8 cellular contexts compared by ENCODE assay signal in genomic region chr5:53481887-53482716, GRCh38. TPM values are rescaled to one million over a fixed set of nuclear protein-coding genes. Genes with fewer than 3 reads are reported as not detected.
DNase-seq lines count a peak whose midpoint lies in the region; TF ChIP-seq lines count a peak whose summit lies in the region.

No MANE protein-coding gene starts in this region.

- peaks cover 14% of the 10 kb centered on the region for H3K4me1 ChIP-seq in endodermal cell (ENCODE audit: control insufficient read depth, insufficient read depth, low read length)

- H3K27me3 Mint-ChIP-seq in HFFc6 (ENCODE audit: insufficient read depth): peaks cover 7% of the 10 kb centered on the region
- H3K27me3 Mint-ChIP-seq in endodermal cell (ENCODE audit: insufficient read depth): peaks cover 3% of the 10 kb centered on the region
- H3K27me3 Mint-ChIP-seq in mesothelial cell of epicardium (ENCODE audit: low read depth): peaks cover 59% of the 10 kb centered on the region

- H3K27ac ChIP-seq in endodermal cell (ENCODE audit: low read depth, low read length): peak overlapping the region; percentile 69

- H3K27me3 ChIP-seq in endodermal cell (ENCODE audit: control insufficient read depth, insufficient read depth, low read length, poor library complexity, severe bottlenecking): no peaks in the 10 kb centered on the region

- H3K9me3 Mint-ChIP-seq in HFFc6 (no peaks in the 10 kb centered on the region), endodermal cell (no peaks in the 10 kb centered on the region), mesothelial cell of epicardium (no peaks in the 10 kb centered on the region)

- H3K4me3 Mint-ChIP-seq in HFFc6 (peak overlapping the region; percentile 96), endodermal cell (peak overlapping the region; percentile 96), mesothelial cell of epicardium (peak overlapping the region; percentile 78)

- 0% methylated on average over 28 to 36 of the region's 36 CpGs for WGBS in endodermal cell (ENCODE audit: insufficient coverage in 1 of 2, insufficient read length in 1 of 2), 2 experiments

- peaks cover 51% of the 10 kb centered on the region for H3K36me3 ChIP-seq in endodermal cell (ENCODE audit: control insufficient read depth, insufficient read depth, low read length)

- peak overlapping the region; percentile 99 for H3K4me3 ChIP-seq in endodermal cell (ENCODE audit: low read length)

- H3K36me3 Mint-ChIP-seq in HFFc6 (ENCODE audit: low read depth) (peaks cover 28% of the 10 kb centered on the region), endodermal cell (ENCODE audit: low read depth) (peaks cover 30% of the 10 kb centered on the region), mesothelial cell of epicardium (peaks cover 3% of the 10 kb centered on the region)

- H3K9ac ChIP-seq in endodermal cell (ENCODE audit: extremely low read depth, low read length, poor library complexity, severe bottlenecking): peak overlapping the region; percentile 95

- DNase-seq in NCI-H1417 (lab: John Stamatoyannopoulos, UW): peak; percentile 33 to 49 (median 44)
- DNase-seq in NCI-H1417 treated with DMSO at 0.1 percent for 48 hours (lab: John Stamatoyannopoulos, UW): no peak
- DNase-seq in HFFc6: peak; percentile 68
- DNase-seq in NAMALWA (ENCODE audit: low spot score): peak; percentile 78
- peak; percentile 36 to 47 for DNase-seq in activated CD4-positive, alpha-beta T cell treated with anti-CD3 and anti-CD28 coated beads, Interleukin-2, amount 50 U/mL, for 4 hours
- peak; percentile 75 for DNase-seq in endodermal cell
- peak; percentile 49 to 71 for DNase-seq in mesothelial cell of epicardium (ENCODE audit: low spot score in 2 of 2, unreplicated experiment in 2 of 2)
- peak; percentile 26 to 55 for DNase-seq in stimulated activated CD8-positive, alpha-beta memory T cell treated with anti-CD3 and anti-CD28 coated beads, Interleukin-7, amount 100 ng/mL, for 4 hours (ENCODE audit: low read depth in 2 of 2)

- TF ChIP-seq CTCF in HFFc6 (IDR thresholded peaks at IDR 0.05) (peak; percentile 54; the same call in 1 of the 2 replicates), endodermal cell (conservative IDR thresholded peaks at IDR 0.05) (peak; percentile 57), mesothelial cell of epicardium (IDR thresholded peaks at IDR 0.05; ENCODE audit: unreplicated experiment) (no peak)

- no peaks in the 10 kb centered on the region for H3K9me3 ChIP-seq in endodermal cell (ENCODE audit: control insufficient read depth, low read length)

- peaks cover 44% of the 10 kb centered on the region for H3K4me1 Mint-ChIP-seq in HFFc6 (ENCODE audit: low read depth)
- H3K4me1 Mint-ChIP-seq in endodermal cell: peaks cover 19% of the 10 kb centered on the region
- H3K4me1 Mint-ChIP-seq in mesothelial cell of epicardium: peaks cover 38% of the 10 kb centered on the region

- H3K27ac Mint-ChIP-seq in HFFc6: peak overlapping the region; percentile 86
- H3K27ac Mint-ChIP-seq in endodermal cell: no peak overlapping the region
- H3K27ac Mint-ChIP-seq in mesothelial cell of epicardium: peak overlapping the region; percentile 23

RNA-seq across cellular contexts. Expression of gene FST, which starts 1.7 kb away (rescaled TPM):
- 10 to 100 TPM; 14.2 to 92.1 (median 82.2) TPM for total RNA-seq in HFFc6 (2021; fragmentation: NEBNext Ultra II Directional; extraction: Animal tissue kit (Norgen Biotek cat#: 25700))
- total RNA-seq in endodermal cell (10 to 100 TPM; 63.5 to 91.6 TPM), mesothelial cell of epicardium (12.3 to 14.3 TPM (median 12.7 TPM) in 3 replicates)
- 362 TPM for polyA plus RNA-seq in endodermal cell (2013, experiment 1 of 2)
- 386 TPM for polyA plus RNA-seq in endodermal cell (2013, experiment 2 of 2)
